9 cellular contexts compared by ENCODE assay signal in the genomic region with DNA sequence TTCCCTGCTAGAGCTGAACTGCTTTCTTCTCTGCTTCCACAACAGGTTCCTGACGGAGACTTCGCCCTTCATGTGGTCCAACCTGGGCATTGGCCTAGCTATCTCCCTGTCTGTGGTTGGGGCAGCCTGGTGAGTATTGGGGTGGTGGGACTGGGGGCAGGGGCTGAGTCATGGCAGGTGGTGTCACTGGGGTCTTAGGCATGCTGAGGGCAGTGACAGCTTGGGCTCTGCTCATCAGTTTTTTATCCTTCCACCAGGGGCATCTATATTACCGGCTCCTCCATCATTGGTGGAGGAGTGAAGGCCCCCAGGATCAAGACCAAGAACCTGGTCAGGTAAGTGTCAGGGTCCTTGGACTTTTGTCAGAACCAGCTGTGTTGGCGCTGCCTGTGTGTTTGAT. TPM values are rescaled to one million over a fixed set of nuclear protein-coding genes. Genes with fewer than 3 reads are reported as not detected.
A peak's percentile ranks its signal among the peaks of the same experiment; 100 is the strongest.
DNase-seq lines count a peak whose midpoint lies in the region; ATAC-seq, FAIRE-seq and TF ChIP-seq lines count a peak whose summit lies in the region.
"Had no signal": no experiment of that assay in that cellular context is flagged by ENCODE, and none has a peak within 500 bp of the region (broad histone marks: within the 10 kb centered on the region; RNA-seq: fewer than 3 reads in every experiment).

No MANE protein-coding gene starts in this region.

- H3K4me1 Mint-ChIP-seq in MCF 10A (ENCODE audit: insufficient read depth, unreplicated experiment) = peaks cover 43% of the 10 kb centered on the region

- H3K27me3 ChIP-seq in HUES6 (ENCODE audit: control insufficient read depth, insufficient read depth, low read length) (no peaks in the 10 kb centered on the region), mucosa of rectum (ENCODE audit: control insufficient read depth in 2 of 2, insufficient read depth in 2 of 2, low read length in 2 of 2) (no peaks in the 10 kb centered on the region)

- WGBS in A549 (ENCODE audit: missing lambda C conversion rate) = 81% methylated on average over 2 of the region's 4 CpGs

- H3K9me3 ChIP-seq in A549 = no peaks in the 10 kb centered on the region
- no peaks in the 10 kb centered on the region for H3K9me3 ChIP-seq in HUES6 (ENCODE audit: control insufficient read depth, insufficient read depth, low read depth, low read length)
- no peaks in the 10 kb centered on the region for H3K9me3 ChIP-seq in mucosa of rectum (ENCODE audit: control insufficient read depth in 2 of 2, low read length in 2 of 2)

- POLR2A ChIA-PET in A549 (lab: Yijun Ruan, JAX) = no interaction called here
- POLR2A ChIA-PET in MCF 10A (lab: Yijun Ruan, JAX) = interaction anchor here (0.6 to 3.3 kb wide), 10 partner anchors 14 to 698 kb away, joined by 3 to 30 read pairs (median 5); partner anchors contain the start of genes ARMH1, CCDC24, IPO13 and KDM4A

- TF ChIP-seq POLR2A in A549 (IDR thresholded peaks at IDR 0.05; ENCODE audit: low read length) = no peak

- peak overlapping the region; percentile 91 for H3K9ac ChIP-seq in HUES6 (ENCODE audit: low read length)
- peak overlapping the region; percentile 87 to 98 for H3K9ac ChIP-seq in mucosa of rectum (ENCODE audit: low read depth in 1 of 2, low read length in 2 of 2)

- peak overlapping the region; percentile 79 for H3K4me2 ChIP-seq in A549

- BruUV-seq in MCF 10A (replicated peaks; lab: Mats Ljungman, UMichigan) = no TSS peak

- H3K27ac Mint-ChIP-seq in MCF 10A (ENCODE audit: low read depth, unreplicated experiment) = no peak overlapping the region

- DNase-seq in A549 (ENCODE audit: low read depth in 1 of 2, low spot score in 1 of 2) (no peak), MCF 10A (ENCODE audit: unreplicated experiment) (no peak), DMS79 (lab: John Stamatoyannopoulos, UW) (no peak), DMS114 treated with DMSO at 0.1 percent for 48 hours (lab: John Stamatoyannopoulos, UW; ENCODE audit: unreplicated experiment) (no peak), NCI-H524 (lab: John Stamatoyannopoulos, UW) (no peak)
- DNase-seq: NCI-H226 had no signal

- no peak for FAIRE-seq in A549 (lab: Jason Lieb, UNC)

- CTCF ChIA-PET in A549 (lab: Yijun Ruan, JAX) (interaction anchor here (0.9 to 3.1 kb wide), 7 partner anchors 29 to 212 kb away, joined by 3 to 15 read pairs (median 6); no protein-coding TSS in a partner anchor), MCF 10A (lab: Yijun Ruan, JAX) (interaction anchor here (0.6 to 0.8 kb wide), 3 partner anchors 60 to 1940 kb away, joined by 3 to 4 read pairs (median 3); no protein-coding TSS in a partner anchor)

- intact Hi-C loops in MCF 10A (cut with micrococcal nuclease) = loop anchor here (5.0 kb wide), 1 partner anchor 449 kb away; no protein-coding TSS in a partner anchor

- TF ChIP-seq EP300 in A549 (IDR thresholded peaks at IDR 0.05) = no peak

- peaks cover 40% of the 10 kb centered on the region; the same call in 2 of the 3 replicates for H3K4me1 ChIP-seq in A549
- peaks cover 25% of the 10 kb centered on the region for H3K4me1 ChIP-seq in HUES6 (ENCODE audit: control insufficient read depth, insufficient read depth, low read length)
- H3K4me1 ChIP-seq in mucosa of rectum (ENCODE audit: control insufficient read depth in 2 of 2, insufficient read depth in 2 of 2, low read length in 2 of 2) = peaks cover 51 to 58% of the 10 kb centered on the region in 2 donors

- H3K36me3 ChIP-seq in HUES6 (ENCODE audit: control insufficient read depth, insufficient read depth, low read length) (peaks cover 41% of the 10 kb centered on the region), mucosa of rectum (ENCODE audit: control insufficient read depth in 2 of 2, insufficient read depth in 2 of 2, low read length in 2 of 2) (peaks cover 24 to 28% of the 10 kb centered on the region in 2 donors)

- ATAC-seq in A549 (no peak), GM18873 (IDR thresholded peaks at IDR 0.05; ENCODE audit: low FRiP score, unreplicated experiment) (no peak)

- no peaks in the 10 kb centered on the region for H3K9me3 Mint-ChIP-seq in MCF 10A (ENCODE audit: unreplicated experiment)

- peak overlapping the region in 1 of 2 experiments; percentile 95; a peak in 3 of 6 replicates for H3K27ac ChIP-seq in A549
- H3K27ac ChIP-seq in HUES6 (ENCODE audit: low read depth, low read length) = no peak overlapping the region
- H3K27ac ChIP-seq in mucosa of rectum (ENCODE audit: low read depth in 2 of 2, low read length in 2 of 2) = peak overlapping the region in 1 of 2 donors; percentile 97

- TF ChIP-seq CTCF in A549 (IDR thresholded peaks at IDR 0.05) (no peak), MCF 10A (IDR thresholded peaks at IDR 0.05; ENCODE audit: unreplicated experiment) (no peak)

- TF ChIP-seq RAD21 in A549 (conservative IDR thresholded peaks at IDR 0.05 in 1 of 2, IDR thresholded peaks at IDR 0.05 in 1 of 2) = no peak

- peak overlapping the region; percentile 95 for H3K4me3 ChIP-seq in A549
- H3K4me3 ChIP-seq in HUES6 (ENCODE audit: low read depth, low read length) = peak overlapping the region; percentile 82
- peak overlapping the region; percentile 89 to 92 for H3K4me3 ChIP-seq in mucosa of rectum (ENCODE audit: low read length in 2 of 2)

- peaks cover 29% of the 10 kb centered on the region for H3K36me3 Mint-ChIP-seq in MCF 10A (ENCODE audit: insufficient read depth, unreplicated experiment)

- H3K4me3 Mint-ChIP-seq in MCF 10A (ENCODE audit: unreplicated experiment) = peak overlapping the region; percentile 94

- H3K27me3 Mint-ChIP-seq in MCF 10A (ENCODE audit: insufficient read depth, unreplicated experiment) = no peaks in the 10 kb centered on the region

TF ChIP-seq in A549, 52 proteins besides CTCF, POLR2A, EP300 and RAD21 (continues in another document):
- TF ChIP-seq CHD4 (IDR thresholded peaks at IDR 0.05; ENCODE audit: borderline replicate concordance) (no peak), CBX2 (IDR thresholded peaks at IDR 0.05; ENCODE audit: borderline replicate concordance, low read depth) (no peak), ZSCAN20 (CRISPR knock-in tag; IDR thresholded peaks at IDR 0.05) (no peak), RNF2 (IDR thresholded peaks at IDR 0.05; ENCODE audit: borderline replicate concordance, low read depth) (no peak), FOXS1 (CRISPR knock-in tag; IDR thresholded peaks at IDR 0.05) (no peak), KDM1A (IDR thresholded peaks at IDR 0.05; ENCODE audit: low read depth) (no peak), MAZ (IDR thresholded peaks at IDR 0.05; ENCODE audit: borderline replicate concordance, low read depth, low read length) (no peak), HEYL (CRISPR knock-in tag; IDR thresholded peaks at IDR 0.05) (no peak), ZFP36 (IDR thresholded peaks at IDR 0.05; ENCODE audit: borderline replicate concordance, partially characterized antibody) (no peak), PHF8 (IDR thresholded peaks at IDR 0.05; ENCODE audit: borderline replicate concordance, low read depth) (no peak), BCL3 (IDR thresholded peaks at IDR 0.05) (no peak)
- TF ChIP-seq, protein P1, sequence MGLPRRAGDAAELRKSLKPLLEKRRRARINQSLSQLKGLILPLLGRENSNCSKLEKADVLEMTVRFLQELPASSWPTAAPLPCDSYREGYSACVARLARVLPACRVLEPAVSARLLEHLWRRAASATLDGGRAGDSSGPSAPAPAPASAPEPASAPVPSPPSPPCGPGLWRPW (IDR thresholded peaks at IDR 0.05) = no peak

RNA-seq across cellular contexts. Expression of gene ATP6V0B, which starts 1.3 kb away (rescaled TPM):
- polyA plus RNA-seq in A549 (2011; rRNA removed) (97.0 and 104 TPM in 2 replicates), A549 (2017; fragmentation: RNase III; extraction: RNeasy Plus Mini Kit Qiagen cat#74134 plus additional on column Dnase treatment) (91.0 to 101 TPM (median 91.2 TPM) in 3 replicates)
- polyA plus RNA-seq in A549 (2012; cell fraction: cytosol; rRNA removed) = 172 and 181 TPM in 2 replicates
- polyA plus RNA-seq in A549 (2012; cell fraction: nucleus; rRNA removed) = 119 and 130 TPM in 2 replicates
- polyA minus RNA-seq in A549 (2011; rRNA and poly(A)+ RNA removed) = 70.2 and 72.6 TPM in 2 replicates
- total RNA-seq in MCF 10A (2022) = 120 and 141 TPM in 2 replicates

RNA-seq across cellular contexts. Expression of gene B4GALT2, which starts 3.0 kb away (rescaled TPM):
- polyA plus RNA-seq in A549 (2011; rRNA removed) (19.0 and 21.2 TPM in 2 replicates), A549 (2017; fragmentation: RNase III; extraction: RNeasy Plus Mini Kit Qiagen cat#74134 plus additional on column Dnase treatment) (35.8 to 36.4 TPM (median 36.0 TPM) in 3 replicates)
- 35.2 and 58.6 TPM in 2 replicates for polyA plus RNA-seq in A549 (2012; cell fraction: cytosol; rRNA removed)
- polyA plus RNA-seq in A549 (2012; cell fraction: nucleus; rRNA removed) = 49.6 and 74.1 TPM in 2 replicates
- 30.4 and 32.3 TPM in 2 replicates for polyA minus RNA-seq in A549 (2011; rRNA and poly(A)+ RNA removed)
- 56.3 and 68.4 TPM in 2 replicates for total RNA-seq in MCF 10A (2022)

RNA-seq across cellular contexts. Expression of gene DPH2, which starts 6.2 kb away (rescaled TPM):
- polyA plus RNA-seq in A549 (2011; rRNA removed) (41.7 and 43.5 TPM in 2 replicates), A549 (2017; fragmentation: RNase III; extraction: RNeasy Plus Mini Kit Qiagen cat#74134 plus additional on column Dnase treatment) (35.0 to 42.4 TPM (median 38.8 TPM) in 3 replicates)
- polyA plus RNA-seq in A549 (2012; cell fraction: cytosol; rRNA removed) = 57.1 and 68.4 TPM in 2 replicates
- 170 and 171 TPM in 2 replicates for polyA plus RNA-seq in A549 (2012; cell fraction: nucleus; rRNA removed)
- 69.6 and 71.1 TPM in 2 replicates for polyA minus RNA-seq in A549 (2011; rRNA and poly(A)+ RNA removed)
- 27.9 and 38.9 TPM in 2 replicates for total RNA-seq in MCF 10A (2022)

RNA-seq across cellular contexts. Expression of gene CCDC24, which starts 15.4 kb away (rescaled TPM):
- polyA plus RNA-seq in A549 (2011; rRNA removed) = 2.0 and 2.9 TPM in 2 replicates
- polyA plus RNA-seq in A549 (2012; cell fraction: cytosol; rRNA removed) = 3.5 and 5.4 TPM in 2 replicates
- polyA plus RNA-seq in A549 (2012; cell fraction: nucleus; rRNA removed) = 12.0 and 17.8 TPM in 2 replicates
- polyA plus RNA-seq in A549 (2017; fragmentation: RNase III; extraction: RNeasy Plus Mini Kit Qiagen cat#74134 plus additional on column Dnase treatment) = 9.3 to 12.5 TPM (median 10.2 TPM) in 3 replicates
- 2.0 and 2.4 TPM in 2 replicates for polyA minus RNA-seq in A549 (2011; rRNA and poly(A)+ RNA removed)
- 3.6 and 4.8 TPM in 2 replicates for total RNA-seq in MCF 10A (2022)

RNA-seq across cellular contexts. Expression of gene IPO13, which starts 29.3 kb away (rescaled TPM):
- polyA plus RNA-seq in A549 (2011; rRNA removed) (8.1 and 12.9 TPM in 2 replicates), A549 (2017; fragmentation: RNase III; extraction: RNeasy Plus Mini Kit Qiagen cat#74134 plus additional on column Dnase treatment) (12.7 to 15.8 TPM (median 14.4 TPM) in 3 replicates)
- 11.9 and 13.7 TPM in 2 replicates for polyA plus RNA-seq in A549 (2012; cell fraction: cytosol; rRNA removed)
- polyA plus RNA-seq in A549 (2012; cell fraction: nucleus; rRNA removed) = 33.2 and 37.8 TPM in 2 replicates
- 23.7 and 28.0 TPM in 2 replicates for polyA minus RNA-seq in A549 (2011; rRNA and poly(A)+ RNA removed)
- total RNA-seq in MCF 10A (2022) = 23.9 and 31.4 TPM in 2 replicates
